Comparison of ENCODE assay signal across 2 cellular contexts in genomic region chr2:96066511-96066910, GRCh38. TPM values are rescaled to one million over a fixed set of nuclear protein-coding genes. Genes with fewer than 3 reads are reported as not detected.
"Had no signal": no experiment of that assay in that cellular context is flagged by ENCODE, and none has a peak within 500 bp of the region (broad histone marks: within the 10 kb centered on the region; RNA-seq: fewer than 3 reads in every experiment).

No MANE protein-coding gene starts in this region.

RNA-seq across cellular contexts. Expression of gene GPAT2, which starts 31.8 kb away (rescaled TPM):
- total RNA-seq: G401, GM12878 had no signal

RNA-seq across cellular contexts. Expression of gene ADRA2B, which starts 49.9 kb away (rescaled TPM):
- total RNA-seq: G401 had no signal
